Comparison of ENCODE assay signal across 30 cellular contexts in the genomic region with DNA sequence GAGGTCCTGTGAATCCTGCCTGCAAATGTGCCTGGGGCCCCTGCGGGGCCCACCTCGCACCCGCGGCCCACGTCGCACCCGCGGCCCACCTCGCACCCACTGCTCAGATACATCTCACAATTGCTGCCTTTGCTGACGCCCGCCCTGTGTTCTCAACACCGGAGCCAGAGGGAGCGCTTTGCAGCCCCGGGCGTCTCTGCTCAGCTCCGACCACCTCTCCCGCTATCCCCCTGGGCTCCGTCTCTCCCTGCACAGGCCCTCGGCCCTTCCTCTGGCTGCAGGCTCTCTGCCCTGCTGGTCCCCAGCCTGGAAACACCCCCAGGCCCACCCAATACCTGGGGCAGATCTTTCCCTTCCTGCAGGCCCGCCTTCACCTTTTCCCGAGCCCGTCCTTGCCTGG.
"Had no signal": no experiment of that assay in that cellular context is flagged by ENCODE, and none has a peak within 500 bp of the region (broad histone marks: within the 10 kb centered on the region; RNA-seq: fewer than 3 reads in every experiment).

No MANE protein-coding gene starts in this region.

- H3K4me3 ChIP-seq: coronary artery, dorsolateral prefrontal cortex, esophagus muscularis mucosa, gastrocnemius medialis, heart left ventricle had no signal

- H3K4me1 ChIP-seq: gastrocnemius medialis had no signal

- H3K36me3 Mint-ChIP-seq: activated naive CD8-positive, alpha-beta T cell had no signal

- ATAC-seq: activated CD4-positive, CD25-positive, alpha-beta regulatory T cell treated with anti-CD3 and anti-CD28 coated beads, Interleukin-2, amount 50 U/mL, for 24 hours; activated CD8-positive, alpha-beta T cell treated with anti-CD3 and anti-CD28 coated beads for 36 hours; activated T-cell treated with anti-CD3 and anti-CD28 coated beads, Interleukin-2, amount 50 U/mL, for 4 hours; activated T-helper 17 cell treated with anti-CD3 and anti-CD28 coated beads, Interleukin-2, amount 50 U/mL, for 72 hours; foreskin keratinocyte; gastrocnemius medialis; heart left ventricle had no signal

- H3K4me3 Mint-ChIP-seq: activated B cell treated with CpG ODN at 0.5 μM for 24 hours; activated CD8-positive, alpha-beta T cell treated with anti-CD3 and anti-CD28 coated beads for 36 hours; activated naive CD8-positive, alpha-beta T cell; activated T-cell treated with anti-CD3 and anti-CD28 coated beads, Interleukin-2, amount 50 U/mL, for 4 hours; activated T-helper 17 cell treated with anti-CD3 and anti-CD28 coated beads, Interleukin-2, amount 50 U/mL, for 72 hours; central memory CD8-positive, alpha-beta T cell; dendritic cell treated with granulocyte-macrophage colony-stimulating factor and Interleukin-4, amounts not matched to agents 40 ng/mL and 50 ng/mL, for 4 days; T-helper 1 cell treated with Interleukin-12 subunit alpha and Interleukin-12 subunit beta and Interleukin-4 antibody, amounts not matched to agents 30 μg/mL and 1 μg/mL, for 36 hours had no signal

- H3K27ac ChIP-seq: brain microvascular endothelial cell, coronary artery, dorsolateral prefrontal cortex, esophagus muscularis mucosa, foreskin keratinocyte, gastrocnemius medialis, heart left ventricle, WERI-Rb-1 had no signal

- H3K27me3 ChIP-seq: foreskin keratinocyte had no signal

- H3K4me1 Mint-ChIP-seq: activated T-helper 17 cell treated with anti-CD3 and anti-CD28 coated beads, Interleukin-2, amount 50 U/mL, for 72 hours had no signal

- DNase-seq: activated B cell treated with CpG ODN at 0.5 μM for 24 hours; activated CD4-positive, alpha-beta T cell treated with anti-CD3 and anti-CD28 coated beads for 48 hours; activated CD4-positive, alpha-beta T cell treated with anti-CD3 and anti-CD28 coated beads, Interleukin-2, amount 50 U/mL, for 1 hour; activated CD4-positive, alpha-beta T cell treated with anti-CD3 and anti-CD28 coated beads, Interleukin-2, amount 50 U/mL, for 48 hours; activated CD8-positive, alpha-beta memory T cell treated with anti-CD3 and anti-CD28 coated beads for 24 hours; activated CD8-positive, alpha-beta T cell treated with anti-CD3 and anti-CD28 coated beads for 36 hours; activated effector memory CD4-positive, alpha-beta T cell treated with Interleukin-2 at 50 U/mL for 16 hours; activated gamma-delta T cell treated with Interleukin-2 at 50 U/mL for 16 hours; activated naive CD4-positive, alpha-beta T cell treated with anti-CD3 and anti-CD28 coated beads, Interleukin-2, amount 50 U/mL, for 16 hours; activated naive CD4-positive, alpha-beta T cell treated with Interleukin-2 at 50 U/mL for 16 hours; activated T-cell treated with anti-CD3 and anti-CD28 coated beads, Interleukin-2, amount 50 U/mL, for 4 hours; amniotic stem cell; brain microvascular endothelial cell; effector memory CD4-positive, alpha-beta T cell; erythroblast; foreskin keratinocyte; gastrocnemius medialis; glutamatergic neuron; heart left ventricle; T-helper 9 cell; WERI-Rb-1 had no signal

- H3K36me3 ChIP-seq: brain microvascular endothelial cell, esophagus muscularis mucosa, gastrocnemius medialis, heart left ventricle had no signal

- H3K9me3 ChIP-seq: esophagus muscularis mucosa, gastrocnemius medialis, heart left ventricle had no signal

- H3K27ac Mint-ChIP-seq: activated B cell treated with CpG ODN at 0.5 μM for 24 hours; activated CD8-positive, alpha-beta T cell treated with anti-CD3 and anti-CD28 coated beads for 36 hours; activated naive CD8-positive, alpha-beta T cell; activated T-helper 17 cell treated with anti-CD3 and anti-CD28 coated beads, Interleukin-2, amount 50 U/mL, for 72 hours; dendritic cell treated with granulocyte-macrophage colony-stimulating factor and Interleukin-4, amounts not matched to agents 40 ng/mL and 50 ng/mL, for 4 days; T-helper 1 cell treated with Interleukin-12 subunit alpha and Interleukin-12 subunit beta and Interleukin-4 antibody, amounts not matched to agents 30 μg/mL and 1 μg/mL, for 36 hours had no signal

- H3K9me3 Mint-ChIP-seq: activated B cell treated with CpG ODN at 0.5 μM for 24 hours; activated CD8-positive, alpha-beta T cell treated with anti-CD3 and anti-CD28 coated beads for 36 hours; activated T-cell treated with anti-CD3 and anti-CD28 coated beads, Interleukin-2, amount 50 U/mL, for 4 hours; activated T-helper 17 cell treated with anti-CD3 and anti-CD28 coated beads, Interleukin-2, amount 50 U/mL, for 72 hours; central memory CD8-positive, alpha-beta T cell; dendritic cell treated with granulocyte-macrophage colony-stimulating factor and Interleukin-4, amounts not matched to agents 40 ng/mL and 50 ng/mL, for 4 days; T-helper 1 cell treated with Interleukin-12 subunit alpha and Interleukin-12 subunit beta and Interleukin-4 antibody, amounts not matched to agents 30 μg/mL and 1 μg/mL, for 36 hours had no signal
